Comparison of ENCODE assay signal across 23 cellular contexts in the genomic region with DNA sequence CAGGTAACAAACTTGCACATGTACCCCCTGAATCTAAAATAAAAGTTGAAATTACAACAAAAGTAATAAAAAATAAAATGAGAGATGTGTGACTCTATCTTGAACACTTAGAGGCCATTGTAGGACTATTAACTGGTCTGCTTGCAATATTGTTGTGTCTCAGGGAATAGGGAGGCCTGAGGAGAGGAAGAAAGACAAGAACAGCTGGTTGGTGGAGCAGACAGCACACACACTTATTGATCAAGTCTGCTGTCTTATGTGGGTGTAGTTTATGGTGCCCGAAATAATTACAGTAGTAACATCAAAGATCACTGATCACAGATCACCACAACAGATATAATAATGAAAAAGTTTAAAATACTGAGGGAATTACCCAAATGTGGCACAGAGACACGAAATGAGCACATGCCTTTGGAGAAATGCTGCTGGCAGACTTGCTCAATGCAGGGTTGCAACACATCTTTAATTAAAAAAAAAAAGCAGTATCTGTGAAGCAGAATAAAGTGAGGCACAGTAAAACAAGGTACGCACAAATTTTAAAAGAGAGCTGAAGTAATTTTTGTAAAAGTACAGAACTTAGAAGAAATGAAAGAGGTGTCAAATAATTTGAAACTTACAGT.
"Had no signal": no experiment of that assay in that cellular context is flagged by ENCODE, and none has a peak within 500 bp of the region (broad histone marks: within the 10 kb centered on the region; RNA-seq: fewer than 3 reads in every experiment).

No MANE protein-coding gene starts in this region.

- H3K9me3 ChIP-seq: adrenal gland, colonic mucosa, esophagus muscularis mucosa, right lobe of liver, testis, vagina had no signal

- DNase-seq: activated CD4-positive, alpha-beta T cell treated with anti-CD3 and anti-CD28 coated beads, Interleukin-2, amount 50 U/mL, for 1 hour; activated CD4-positive, CD25-positive, alpha-beta regulatory T cell treated with anti-CD3 and anti-CD28 coated beads, Interleukin-2, amount 50 U/mL, for 72 hours; activated CD8-positive, alpha-beta T cell treated with anti-CD3 and anti-CD28 coated beads, Interleukin-2, amount 10 ng/mL, durations not matched to agents 7 days and 5 days; activated gamma-delta T cell treated with Interleukin-2 at 50 U/mL for 16 hours; adrenal gland; colonic mucosa; dorsolateral prefrontal cortex; effector memory CD8-positive, alpha-beta T cell; heart right ventricle; left colon; mesenchymal stem cell; nephron progenitor cell; nucleus accumbens; right lobe of liver; stimulated activated CD4-positive, alpha-beta T cell treated with anti-CD3 and anti-CD28 coated beads, Interleukin-15, amount 100 ng/mL, for 24 hours; stimulated activated naive B cell treated with anti-CD40 and anti-IgM and Interleukin-4, amounts not matched to agents 10 μg/mL and 1 μg/mL and 100 μg/mL, for 72 hours; testis; WERI-Rb-1 had no signal

- H3K79me2 ChIP-seq: parathyroid adenoma had no signal

- H3K4me2 ChIP-seq: smooth muscle cell had no signal

- H2AFZ ChIP-seq: parathyroid adenoma had no signal

- H3K4me3 ChIP-seq: adrenal gland, colonic mucosa, dorsolateral prefrontal cortex, esophagus muscularis mucosa, heart right ventricle, right lobe of liver, smooth muscle cell, testis, vagina had no signal

- H3K4me1 ChIP-seq: adrenal gland, colonic mucosa, esophagus muscularis mucosa, heart right ventricle, parathyroid adenoma, right lobe of liver, testis, vagina had no signal

- H3K9ac ChIP-seq: parathyroid adenoma had no signal

- H3K36me3 ChIP-seq: adrenal gland, colonic mucosa, esophagus muscularis mucosa, heart right ventricle, right lobe of liver, vagina, WERI-Rb-1 had no signal

- H3K27me3 ChIP-seq: adrenal gland, colonic mucosa, dorsolateral prefrontal cortex, esophagus muscularis mucosa, heart right ventricle, right lobe of liver, testis, vagina had no signal

- ATAC-seq: activated CD8-positive, alpha-beta T cell treated with anti-CD3 and anti-CD28 coated beads, Interleukin-2, amount 10 ng/mL, durations not matched to agents 7 days and 5 days; activated naive CD4-positive, alpha-beta T cell treated with anti-CD3 and anti-CD28 coated beads, Interleukin-2, amount 50 U/mL, for 72 hours; effector memory CD8-positive, alpha-beta T cell; heart right ventricle; left colon; right lobe of liver; stimulated activated naive B cell treated with anti-CD40 and anti-IgM and Interleukin-4, amounts not matched to agents 10 μg/mL and 1 μg/mL and 100 μg/mL, for 72 hours had no signal

- H3K27ac ChIP-seq: adrenal gland, colonic mucosa, esophagus muscularis mucosa, heart right ventricle, parathyroid adenoma, right lobe of liver, testis, vagina, WERI-Rb-1 had no signal
